1 cellular context compared by ENCODE assay signal in genomic region chr6:89352329-89353117, GRCh38.
A peak's percentile ranks its signal among the peaks of the same experiment; 100 is the strongest.
TF ChIP-seq lines count a peak whose summit lies in the region.

Gene UBE2J1 (minus strand): TSS chr6:89352722. CDS start chr6:89352569, 153 bp downstream.

TF ChIP-seq in HepG2, 621 proteins besides CTCF, POLR2A, EP300 and RAD21 (continued from another document and continues in another):
- no peak for TF ChIP-seq ZNF441 (CRISPR knock-in tag; IDR thresholded peaks at IDR 0.05; ENCODE audit: borderline replicate concordance)
- TF ChIP-seq ZNF839 (CRISPR knock-in tag; IDR thresholded peaks at IDR 0.05; ENCODE audit: borderline replicate concordance): no peak; the same call in 1 of the 2 replicates
- TF ChIP-seq CREB1 (IDR thresholded peaks at IDR 0.05): peak; percentile 72; the same call in 1 of the 2 replicates
- TF ChIP-seq CREB1 (CRISPR knock-in tag; IDR thresholded peaks at IDR 0.05): no peak
- TF ChIP-seq CREBL2 (CRISPR knock-in tag; IDR thresholded peaks at IDR 0.05; ENCODE audit: borderline replicate concordance): no peak; the same call in 1 of the 2 replicates
- TF ChIP-seq NFE2 (CRISPR knock-in tag; IDR thresholded peaks at IDR 0.05): no peak
- TF ChIP-seq ZUFSP (CRISPR knock-in tag; IDR thresholded peaks at IDR 0.05; ENCODE audit: borderline replicate concordance): no peak
- TF ChIP-seq ZNF101 (CRISPR knock-in tag; IDR thresholded peaks at IDR 0.05; ENCODE audit: borderline replicate concordance, low read depth): no peak
- 0 out of 2 replicates have a peak, but pooled peaks have one; percentile 20 for TF ChIP-seq ZNF580 (CRISPR knock-in tag; IDR thresholded peaks at IDR 0.05; ENCODE audit: borderline replicate concordance, low read depth)
- no peak for TF ChIP-seq ZNF691 (CRISPR knock-in tag; IDR thresholded peaks at IDR 0.05; ENCODE audit: borderline replicate concordance, low read depth)
- peak; percentile 30; the same call in 1 of the 2 replicates for TF ChIP-seq SP2 (CRISPR knock-in tag; IDR thresholded peaks at IDR 0.05)
- TF ChIP-seq TBP (CRISPR knock-in tag; IDR thresholded peaks at IDR 0.05): no peak
- no peak for TF ChIP-seq ZNF343 (CRISPR knock-in tag; IDR thresholded peaks at IDR 0.05)
- no peak for TF ChIP-seq ZNF644 (CRISPR knock-in tag; IDR thresholded peaks at IDR 0.05; ENCODE audit: low read depth)
- TF ChIP-seq RXRA (CRISPR knock-in tag; IDR thresholded peaks at IDR 0.05): no peak
- peak; percentile 73 for TF ChIP-seq ATF7-NPFF (CRISPR knock-in tag; IDR thresholded peaks at IDR 0.05; ENCODE audit: low read depth)
- no peak for TF ChIP-seq ZNF496 (CRISPR knock-in tag; IDR thresholded peaks at IDR 0.05; ENCODE audit: insufficient replicate concordance)
- TF ChIP-seq REPIN1 (CRISPR knock-in tag; IDR thresholded peaks at IDR 0.05; ENCODE audit: borderline replicate concordance, low read depth): peak; percentile 64; the same call in 1 of the 2 replicates
- TF ChIP-seq ZNF124 (CRISPR knock-in tag; IDR thresholded peaks at IDR 0.05): no peak; the same call in 1 of the 2 replicates
- 0 out of 2 replicates have a peak, but pooled peaks have one; percentile 58 for TF ChIP-seq BATF2 (CRISPR knock-in tag; IDR thresholded peaks at IDR 0.05)
- no peak for TF ChIP-seq E2F1 (CRISPR knock-in tag; IDR thresholded peaks at IDR 0.05)
- TF ChIP-seq NKX3-1 (CRISPR knock-in tag; IDR thresholded peaks at IDR 0.05): no peak; the same call in 1 of the 2 replicates
- peak; percentile 72 for TF ChIP-seq ZBTB7B (CRISPR knock-in tag; IDR thresholded peaks at IDR 0.05)
- no peak for TF ChIP-seq NR3C1 (CRISPR knock-in tag; IDR thresholded peaks at IDR 0.05)
- no peak; the same call in 1 of the 2 replicates for TF ChIP-seq IKZF5 (CRISPR knock-in tag; IDR thresholded peaks at IDR 0.05)
- TF ChIP-seq MYNN (CRISPR knock-in tag; IDR thresholded peaks at IDR 0.05; ENCODE audit: low read depth): no peak
- peak; percentile 63; the same call in 1 of the 2 replicates for TF ChIP-seq DNMT1 (CRISPR knock-in tag; IDR thresholded peaks at IDR 0.05)
- TF ChIP-seq HNF1B (CRISPR knock-in tag; IDR thresholded peaks at IDR 0.05): no peak
- no peak for TF ChIP-seq KIAA2018 (CRISPR knock-in tag; IDR thresholded peaks at IDR 0.05; ENCODE audit: borderline replicate concordance)
- peak; percentile 58; the same call in 1 of the 2 replicates for TF ChIP-seq KLF6 (CRISPR knock-in tag; IDR thresholded peaks at IDR 0.05)
- peak; percentile 71; the same call in 1 of the 2 replicates for TF ChIP-seq ZSCAN29 (CRISPR knock-in tag; conservative IDR thresholded peaks at IDR 0.05)
- TF ChIP-seq ZMYM4 (CRISPR knock-in tag; IDR thresholded peaks at IDR 0.05): peak; percentile 77
- peak; percentile 64; the same call in 1 of the 2 replicates for TF ChIP-seq ZNF570 (CRISPR knock-in tag; IDR thresholded peaks at IDR 0.05; ENCODE audit: borderline replicate concordance)
- no peak; the same call in 1 of the 2 replicates for TF ChIP-seq RFXAP (CRISPR knock-in tag; IDR thresholded peaks at IDR 0.05; ENCODE audit: borderline replicate concordance)
- TF ChIP-seq BCL3 (CRISPR knock-in tag; IDR thresholded peaks at IDR 0.05): peak; percentile 86; the same call in 1 of the 2 replicates
- TF ChIP-seq ZBTB34 (CRISPR knock-in tag; IDR thresholded peaks at IDR 0.05): no peak
- no peak for TF ChIP-seq ZNF773 (CRISPR knock-in tag; IDR thresholded peaks at IDR 0.05; ENCODE audit: borderline replicate concordance)
- no peak; the same call in 1 of the 2 replicates for TF ChIP-seq ZNF670 (CRISPR knock-in tag; IDR thresholded peaks at IDR 0.05; ENCODE audit: borderline replicate concordance)
- peak in 1 of 2 experiments; percentile 94; a peak in 2 of 4 replicates for TF ChIP-seq ATF4 (CRISPR knock-in tag; IDR thresholded peaks at IDR 0.05)
- TF ChIP-seq ZNF251 (CRISPR knock-in tag; IDR thresholded peaks at IDR 0.05): no peak
